In genomic region chr2:135004005-135004746, GRCh38 we compare ENCODE assay signal across 8 cellular contexts. TPM values are rescaled to one million over a fixed set of nuclear protein-coding genes. Genes with fewer than 3 reads are reported as not detected.
A peak's percentile ranks its signal among the peaks of the same experiment; 100 is the strongest.
DNase-seq lines count a peak whose midpoint lies in the region; ATAC-seq and TF ChIP-seq lines count a peak whose summit lies in the region.

No MANE protein-coding gene starts in this region.

- ATAC-seq in GM18858 (IDR thresholded peaks at IDR 0.05; ENCODE audit: unreplicated experiment) = peak; percentile 86
- peak; percentile 95 for ATAC-seq in HG03135 (IDR thresholded peaks at IDR 0.05; ENCODE audit: unreplicated experiment)
- ATAC-seq in right lobe of liver = peak; percentile 100

- H3K4me1 ChIP-seq in right lobe of liver = no peaks in the 10 kb centered on the region

- intact Hi-C loops in right lobe of liver (cut with DNase I) = loop anchor here in 1 of 2 donors (10.0 kb wide), 1 partner anchor 711 kb away; no protein-coding TSS in a partner anchor

- DNase-seq in AG09309 (ENCODE audit: low read depth) (peak; percentile 13), NCI-H446 (lab: John Stamatoyannopoulos, UW) (peak; percentile 42 to 81), dedifferentiated amniotic fluid mesenchymal stem cell (ENCODE audit: extremely low spot score) (peak; percentile 54), right lobe of liver (peak; percentile 73 to 80 (median 78))
- DNase-seq in activated CD4-positive, alpha-beta T cell treated with anti-CD3 and anti-CD28 coated beads, Interleukin-2, amount 50 U/mL, for 24 hours (ENCODE audit: low read depth in 1 of 2, low spot score in 1 of 2) = peak; percentile 61 to 66
- peak; percentile 48 to 56 (median 50) for DNase-seq in stimulated activated CD4-positive, alpha-beta T cell treated with anti-CD3 and anti-CD28 coated beads, TNF-alpha, amount 100 ng/mL, for 4 hours (ENCODE audit: low read depth in 3 of 3)

- H3K27me3 ChIP-seq in right lobe of liver = peaks cover 0 to 3% of the 10 kb centered on the region in 2 donors

- TF ChIP-seq CTCF in AG09309 (IDR thresholded peaks at IDR 0.05; ENCODE audit: control insufficient read depth, insufficient read depth, low read depth, low read length, missing control alignments) = peak; percentile 98
- peak; percentile 81 to 97 (median 94) for TF ChIP-seq CTCF in right lobe of liver (IDR thresholded peaks at IDR 0.05)

- H3K4me3 ChIP-seq in AG09309 (ENCODE audit: control insufficient read depth, low read depth, low read length) = no peak overlapping the region
- H3K4me3 ChIP-seq in right lobe of liver = no peak overlapping the region

- TF ChIP-seq POLR2A in right lobe of liver (IDR thresholded peaks at IDR 0.05) = no peak

- no peaks in the 10 kb centered on the region for H3K9me3 ChIP-seq in right lobe of liver

- WGBS in right lobe of liver (ENCODE audit: insufficient coverage, low coverage, low lambda C conversion rate, missing lambda C conversion rate) = 8% methylated on average over 17 of the region's 17 CpGs

- no peak overlapping the region for H3K27ac ChIP-seq in right lobe of liver

- no peaks in the 10 kb centered on the region for H3K36me3 ChIP-seq in right lobe of liver

RNA-seq across cellular contexts. Expression of gene MAP3K19, which starts 43.1 kb away (rescaled TPM):
- not detected for total RNA-seq in right lobe of liver

RNA-seq across cellular contexts. Expression of gene RAB3GAP1, which starts 47.9 kb away (rescaled TPM):
- 10 to 100 TPM; 13.9 to 17.8 (median 15.9) TPM for total RNA-seq in right lobe of liver

Comparison
In these comparisons a context has a peak if more than half of its experiments do, and no peak if none do; other contexts are left out.
1. DNase-seq: peak in every context shown above with its lines; median percentile 78 in right lobe of liver; 64 in activated CD4-positive, alpha-beta T cell treated with anti-CD3 and anti-CD28 coated beads, Interleukin-2, amount 50 U/mL, for 24 hours; 62 in NCI-H446; 54 in dedifferentiated amniotic fluid mesenchymal stem cell; 50 in stimulated activated CD4-positive, alpha-beta T cell treated with anti-CD3 and anti-CD28 coated beads, TNF-alpha, amount 100 ng/mL, for 4 hours; 13 in AG09309.